Comparison of ENCODE assay signal across 7 cellular contexts in the genomic region with DNA sequence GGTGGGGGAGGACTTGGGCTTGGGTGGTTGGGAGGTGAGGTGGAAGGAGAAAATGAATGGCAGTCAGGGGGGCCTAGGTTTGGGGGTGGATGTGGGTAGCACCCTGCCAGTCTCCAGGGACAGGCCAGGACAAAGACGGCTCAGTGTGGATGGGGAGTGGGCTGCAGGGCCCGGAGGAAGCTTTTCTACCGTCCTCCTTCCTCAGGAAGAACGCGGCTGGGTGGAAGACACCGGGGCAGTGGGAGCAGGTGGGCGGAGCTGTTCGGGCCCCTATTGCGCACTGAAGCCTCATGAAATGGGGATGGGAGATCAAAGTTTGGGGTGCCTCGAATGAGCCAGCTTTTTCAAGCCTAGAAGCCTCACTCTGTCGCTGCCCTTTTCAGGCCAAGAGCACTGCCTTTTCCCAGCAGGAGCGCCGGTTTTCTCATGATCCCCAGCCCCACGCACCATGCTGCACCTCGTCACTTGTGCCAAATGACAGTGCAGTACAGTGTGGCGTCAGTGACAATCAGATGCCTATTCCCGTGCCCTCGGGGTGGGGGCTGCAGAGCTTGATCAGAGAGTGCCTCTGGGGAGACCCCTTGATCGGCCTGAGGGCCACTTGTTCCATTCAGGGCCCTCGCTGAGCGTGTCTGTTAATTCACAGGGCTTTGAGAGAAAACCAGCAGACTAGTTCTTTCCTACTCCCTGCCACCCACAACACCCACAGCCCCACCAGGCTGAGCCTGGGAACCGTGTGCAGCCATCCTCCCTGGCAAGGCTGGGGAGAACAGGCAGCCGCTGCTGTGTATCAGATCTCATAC. TPM values are rescaled to one million over a fixed set of nuclear protein-coding genes. Genes with fewer than 3 reads are reported as not detected.
DNase-seq lines count a peak whose midpoint lies in the region; ATAC-seq lines count a peak whose summit lies in the region.

No MANE protein-coding gene starts in this region.

- peak; percentile 58 for DNase-seq in HT-29 (ENCODE audit: low spot score)
- peak; percentile 74 to 79 for DNase-seq in activated T-cell treated with anti-CD3 and anti-CD28 coated beads, Interleukin-2, amount 50 U/mL, for 48 hours
- peak; percentile 38 for DNase-seq in left ventricle myocardium superior
- peak; percentile 63 for DNase-seq in sciatic nerve (ENCODE audit: low spot score)
- DNase-seq in SKM-1 treated with dmso at 0.1 percent for 144 hours (lab: John Stamatoyannopoulos, UW; ENCODE audit: unreplicated experiment) = no peak

- ATAC-seq in left ventricle myocardium superior (no peak), sciatic nerve (no peak), HG03108 (IDR thresholded peaks at IDR 0.05; ENCODE audit: unreplicated experiment) (no peak), GM18517 (IDR thresholded peaks at IDR 0.05; ENCODE audit: unreplicated experiment) (no peak)

- intact Hi-C loops in left ventricle myocardium superior (cut with micrococcal nuclease) = no loop called here
- intact Hi-C loops in sciatic nerve (cut with DNase I) = no loop called here

RNA-seq across cellular contexts. Expression of gene CALM3, which starts 1.5 kb away (rescaled TPM):
- 263 and 264 TPM in 2 replicates for total RNA-seq in HT-29 (2014; rRNA removed; shearing (Covaris generic))
- total RNA-seq in left ventricle myocardium superior (323 TPM), sciatic nerve (237 TPM)

RNA-seq across cellular contexts. Expression of gene PTGIR, which starts 22.3 kb away (rescaled TPM):
- 0.26 TPM in 1 of 2 replicates, not detected in the other for total RNA-seq in HT-29 (2014; rRNA removed; shearing (Covaris generic))
- 3.0 TPM for total RNA-seq in left ventricle myocardium superior
- 8.0 TPM for total RNA-seq in sciatic nerve

RNA-seq across cellular contexts. Expression of gene GNG8, which starts 33.4 kb away (rescaled TPM):
- total RNA-seq in HT-29 (2014; rRNA removed; shearing (Covaris generic)) = not detected in 2 replicates
- total RNA-seq in left ventricle myocardium superior (not detected), sciatic nerve (not detected)

RNA-seq across cellular contexts. Expression of gene DACT3, which starts 58.4 kb away (rescaled TPM):
- 0.29 and 0.38 TPM in 2 replicates for total RNA-seq in HT-29 (2014; rRNA removed; shearing (Covaris generic))
- 14.1 TPM for total RNA-seq in left ventricle myocardium superior
- 22.2 TPM for total RNA-seq in sciatic nerve
